In genomic region chr22:26779108-26779507, GRCh38 we compare ENCODE assay signal across 21 cellular contexts.
"Had no signal": no experiment of that assay in that cellular context is flagged by ENCODE, and none has a peak within 500 bp of the region (broad histone marks: within the 10 kb centered on the region; RNA-seq: fewer than 3 reads in every experiment).

No MANE protein-coding gene starts in this region.

- H3K4me3 ChIP-seq: esophagus muscularis mucosa, gastroesophageal sphincter, pancreas, stomach had no signal

- DNase-seq: effector memory CD8-positive, alpha-beta T cell; glutamatergic neuron; islet precursor cell; mammary epithelial cell; naive thymus-derived CD4-positive, alpha-beta T cell; nucleus accumbens; pancreas; right cardiac atrium; small intestine; stimulated activated CD4-positive, alpha-beta T cell treated with anti-CD3 and anti-CD28 coated beads, Interleukin-12 subunit alpha, Interleukin-12 subunit beta, amount 100 ng/mL, for 4 hours; stimulated activated naive CD4-positive, alpha-beta T cell; stomach; substantia nigra; trophoblast cell had no signal

- H3K27ac Mint-ChIP-seq: dendritic cell treated with granulocyte-macrophage colony-stimulating factor and Interleukin-4, amounts not matched to agents 40 ng/mL and 50 ng/mL, for 4 days; effector memory CD8-positive, alpha-beta T cell; progenitor cell of endocrine pancreas had no signal

- ATAC-seq: effector memory CD8-positive, alpha-beta T cell; gastroesophageal sphincter; left lobe of liver; naive thymus-derived CD4-positive, alpha-beta T cell; pancreas; right cardiac atrium had no signal

- H3K9me3 ChIP-seq: pancreas had no signal

- H3K4me1 ChIP-seq: pancreas, stomach had no signal

- H3K9me3 Mint-ChIP-seq: neural crest cell had no signal

- H3K27me3 Mint-ChIP-seq: dendritic cell treated with granulocyte-macrophage colony-stimulating factor and Interleukin-4, amounts not matched to agents 40 ng/mL and 50 ng/mL, for 4 days; effector memory CD8-positive, alpha-beta T cell; naive thymus-derived CD4-positive, alpha-beta T cell had no signal

- H3K27me3 ChIP-seq: esophagus muscularis mucosa, gastroesophageal sphincter, pancreas, stomach had no signal

- H3K4me3 Mint-ChIP-seq: dendritic cell treated with granulocyte-macrophage colony-stimulating factor and Interleukin-4, amounts not matched to agents 40 ng/mL and 50 ng/mL, for 4 days; effector memory CD8-positive, alpha-beta T cell; naive thymus-derived CD4-positive, alpha-beta T cell; neural crest cell had no signal

- H3K27ac ChIP-seq: epithelial cell of prostate, esophagus muscularis mucosa, gastroesophageal sphincter, pancreas, stomach had no signal
